ENCODE assay signal across 8 cellular contexts in the genomic region with DNA sequence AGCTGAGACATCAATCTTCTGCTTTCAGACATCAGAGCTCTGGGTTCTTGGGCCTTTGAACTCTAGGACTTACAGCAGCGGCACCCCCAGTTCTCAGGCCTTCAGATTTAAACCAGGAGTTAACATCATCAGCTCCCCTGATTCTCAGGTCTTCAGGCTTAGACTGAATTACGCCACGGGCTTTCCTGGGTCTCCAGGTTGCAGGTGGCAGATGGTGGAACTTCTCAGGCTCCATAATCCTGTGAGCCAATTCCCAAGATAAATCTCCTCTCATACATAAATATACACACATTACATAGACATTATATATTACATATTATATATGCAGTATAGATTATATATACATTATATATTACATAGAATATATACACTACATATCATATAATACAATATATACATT.
"Had no signal": no experiment of that assay in that cellular context is flagged by ENCODE, and none has a peak within 500 bp of the region (broad histone marks: within the 10 kb centered on the region; RNA-seq: fewer than 3 reads in every experiment).

No MANE protein-coding gene starts in this region.

- H3K36me3 ChIP-seq: HAP-1 had no signal

- ATAC-seq: HCT116, HepG2 had no signal

- DNase-seq: GM23248, GOT3, H7, HFFc6 had no signal

- H3K9me3 ChIP-seq: HAP-1 had no signal

- H3K27ac ChIP-seq: GM23248, HL-60 had no signal

- H3K4me3 ChIP-seq: GM23248, HAP-1 had no signal
